9 cellular contexts compared by ENCODE assay signal in genomic region chr15:71103102-71103676, GRCh38.
DNase-seq lines count a peak whose midpoint lies in the region; ATAC-seq and TF ChIP-seq lines count a peak whose summit lies in the region.
"Had no signal": no experiment of that assay in that cellular context is flagged by ENCODE, and none has a peak within 500 bp of the region (broad histone marks: within the 10 kb centered on the region; RNA-seq: fewer than 3 reads in every experiment).

No MANE protein-coding gene starts in this region.

- no peak overlapping the region for H3K4me3 Mint-ChIP-seq in stimulated activated naive CD8-positive, alpha-beta T cell treated with anti-CD3 and anti-CD28 coated beads, Interleukin-15, amount 100 ng/mL, for 72 hours
- H3K4me3 Mint-ChIP-seq: activated naive CD8-positive, alpha-beta T cell treated with anti-CD3 and anti-CD28 coated beads, Interleukin-2, amount 10 ng/mL, durations not matched to agents 7 days and 5 days had no signal

- ATAC-seq in stimulated activated naive CD8-positive, alpha-beta T cell treated with anti-CD3 and anti-CD28 coated beads, Interleukin-15, amount 100 ng/mL, for 72 hours = peak; percentile 60
- ATAC-seq in stimulated activated naive CD8-positive, alpha-beta T cell treated with anti-CD3 and anti-CD28 coated beads, Interleukin-15, Interleukin-2, amounts not matched to agents 100 U/mL and 50 U/mL, for 24 hours = no peak
- ATAC-seq in GM18520 (IDR thresholded peaks at IDR 0.05; ENCODE audit: unreplicated experiment) (no peak), HG03025 (IDR thresholded peaks at IDR 0.05; ENCODE audit: low FRiP score, unreplicated experiment) (no peak)

- no peaks in the 10 kb centered on the region for H3K9me3 Mint-ChIP-seq in stimulated activated naive CD8-positive, alpha-beta T cell treated with anti-CD3 and anti-CD28 coated beads, Interleukin-15, amount 100 ng/mL, for 72 hours
- H3K9me3 Mint-ChIP-seq: activated naive CD8-positive, alpha-beta T cell treated with anti-CD3 and anti-CD28 coated beads, Interleukin-2, amount 10 ng/mL, durations not matched to agents 7 days and 5 days had no signal

- peaks cover 6% of the 10 kb centered on the region for H3K4me1 Mint-ChIP-seq in stimulated activated naive CD8-positive, alpha-beta T cell treated with anti-CD3 and anti-CD28 coated beads, Interleukin-15, amount 100 ng/mL, for 72 hours
- H3K4me1 Mint-ChIP-seq: activated naive CD8-positive, alpha-beta T cell treated with anti-CD3 and anti-CD28 coated beads, Interleukin-2, amount 10 ng/mL, durations not matched to agents 7 days and 5 days had no signal

- H3K4me3 ChIP-seq in LNCaP clone FGC (ENCODE audit: low read depth, low read length) = no peak overlapping the region
- no peak overlapping the region for H3K4me3 ChIP-seq in choroid plexus epithelial cell (ENCODE audit: low read depth, low read length)
- H3K4me3 ChIP-seq in retinal pigment epithelial cell (ENCODE audit: low read length) = no peak overlapping the region

- H3K27me3 Mint-ChIP-seq in stimulated activated naive CD8-positive, alpha-beta T cell treated with anti-CD3 and anti-CD28 coated beads, Interleukin-15, amount 100 ng/mL, for 72 hours = peaks cover 16% of the 10 kb centered on the region

- H3K27ac Mint-ChIP-seq in stimulated activated naive CD8-positive, alpha-beta T cell treated with anti-CD3 and anti-CD28 coated beads, Interleukin-15, amount 100 ng/mL, for 72 hours = no peak overlapping the region
- H3K27ac Mint-ChIP-seq: activated naive CD8-positive, alpha-beta T cell treated with anti-CD3 and anti-CD28 coated beads, Interleukin-2, amount 10 ng/mL, durations not matched to agents 7 days and 5 days had no signal

- DNase-seq in stimulated activated naive CD8-positive, alpha-beta T cell treated with anti-CD3 and anti-CD28 coated beads, Interleukin-15, amount 100 ng/mL, for 72 hours = no peak
- DNase-seq in stimulated activated naive CD8-positive, alpha-beta T cell treated with anti-CD3 and anti-CD28 coated beads, Interleukin-15, Interleukin-2, amounts not matched to agents 100 U/mL and 50 U/mL, for 24 hours = no peak
- DNase-seq in LNCaP clone FGC (ENCODE audit: low read depth) (no peak), choroid plexus epithelial cell (ENCODE audit: low read depth) (peak; percentile 82), retinal pigment epithelial cell (ENCODE audit: low read depth) (no peak), amniotic stem cell (lab: John Stamatoyannopoulos, UW) (no peak)
- DNase-seq: activated naive CD8-positive, alpha-beta T cell treated with anti-CD3 and anti-CD28 coated beads, Interleukin-2, amount 10 ng/mL, durations not matched to agents 7 days and 5 days had no signal

- TF ChIP-seq CTCF in LNCaP clone FGC (IDR thresholded peaks at IDR 0.05; ENCODE audit: control insufficient read depth, extremely low read depth, insufficient read depth) = peak; percentile 64
- TF ChIP-seq CTCF in choroid plexus epithelial cell (conservative IDR thresholded peaks at IDR 0.05; ENCODE audit: low read depth, low read length) = peak; percentile 89
- peak; percentile 76 for TF ChIP-seq CTCF in retinal pigment epithelial cell (conservative IDR thresholded peaks at IDR 0.05; ENCODE audit: low read depth, low read length)
